ENCODE assay signal across 8 cellular contexts in genomic region chr14:77862154-77862783, GRCh38.
DNase-seq lines count a peak whose midpoint lies in the region; ATAC-seq and TF ChIP-seq lines count a peak whose summit lies in the region.

No MANE protein-coding gene starts in this region.

- WGBS in thyroid gland, 2 donors = 53 to 55% methylated on average over 11 of the region's 11 CpGs

- no peaks in the 10 kb centered on the region for H3K27me3 ChIP-seq in thyroid gland

- no peaks in the 10 kb centered on the region for H3K36me3 ChIP-seq in thyroid gland

- intact Hi-C loops in thyroid gland (cut with DNase I) = loop anchor here (10.0 kb wide), 1 partner anchor 703 kb away; no protein-coding TSS in a partner anchor

- no peak for TF ChIP-seq POLR2A in thyroid gland (IDR thresholded peaks at IDR 0.05)

- TF ChIP-seq CTCF in osteocyte (IDR thresholded peaks at IDR 0.05) (peak; percentile 92), thyroid gland (IDR thresholded peaks at IDR 0.05) (peak; percentile 91 to 98 (median 93))

- peaks cover 0 to 5% of the 10 kb centered on the region in 2 donors for H3K4me1 ChIP-seq in thyroid gland

- H3K9me3 Mint-ChIP-seq in osteocyte (ENCODE audit: unreplicated experiment) = no peaks in the 10 kb centered on the region

- DNase-seq in AG08396 (ENCODE audit: low spot score) = peak; percentile 75
- peak; percentile 36 for DNase-seq in RKO (ENCODE audit: low spot score)
- DNase-seq in activated gamma-delta T cell treated with anti-CD3 and anti-CD28 coated beads, Interleukin-2, amount 50 U/mL, for 16 hours (ENCODE audit: low read depth) = peak; percentile 68
- peak; percentile 74 for DNase-seq in globus pallidus (ENCODE audit: low spot score)
- peak; percentile 91 for DNase-seq in osteocyte (ENCODE audit: extremely low spot score, unreplicated experiment)
- DNase-seq in thyroid gland = peak; percentile 79 to 82

- peaks cover 9% of the 10 kb centered on the region for H3K36me3 Mint-ChIP-seq in osteocyte (ENCODE audit: unreplicated experiment)

- ATAC-seq in GM18511 (IDR thresholded peaks at IDR 0.05; ENCODE audit: unreplicated experiment) (peak; percentile 77), HG03354 (IDR thresholded peaks at IDR 0.05; ENCODE audit: poor library complexity, severe bottlenecking, unreplicated experiment) (peak; percentile 71)

- no peak overlapping the region for H3K27ac Mint-ChIP-seq in osteocyte (ENCODE audit: unreplicated experiment)

- H3K27ac ChIP-seq in thyroid gland = peak overlapping the region in 2 of 3 donors; percentile 0 to 29

- H3K4me3 ChIP-seq in thyroid gland (replicated peaks in 1 of 3) = no peak overlapping the region

- no peaks in the 10 kb centered on the region for H3K27me3 Mint-ChIP-seq in osteocyte (ENCODE audit: unreplicated experiment)

- no peaks in the 10 kb centered on the region for H3K9me3 ChIP-seq in thyroid gland

- H3K4me1 Mint-ChIP-seq in osteocyte (ENCODE audit: unreplicated experiment) = no peaks in the 10 kb centered on the region

- H3K4me3 Mint-ChIP-seq in osteocyte (ENCODE audit: unreplicated experiment) = no peak overlapping the region

Comparison
In these comparisons a context has a peak if more than half of its experiments do, and no peak if none do; other contexts are left out.
1. DNase-seq: peak in every context shown above with its lines; median percentile 91 in osteocyte; 80 in thyroid gland; 75 in AG08396; 74 in globus pallidus; 68 in activated gamma-delta T cell treated with anti-CD3 and anti-CD28 coated beads, Interleukin-2, amount 50 U/mL, for 16 hours; 36 in RKO.